8 cellular contexts compared by ENCODE assay signal in genomic region chr3:197186887-197187588, GRCh38.
DNase-seq lines count a peak whose midpoint lies in the region; ATAC-seq and TF ChIP-seq lines count a peak whose summit lies in the region.

No MANE protein-coding gene starts in this region.

- intact Hi-C loops in posterior vena cava (cut with DNase I): loop anchor here (10.0 kb wide), 1 partner anchor 182 kb away; no protein-coding TSS in a partner anchor

- no peaks in the 10 kb centered on the region for H3K27me3 Mint-ChIP-seq in naive B cell

- no peaks in the 10 kb centered on the region for H3K9me3 Mint-ChIP-seq in naive B cell

- H3K36me3 Mint-ChIP-seq in naive B cell: peaks cover 0 to 4% of the 10 kb centered on the region in 2 donors

- DNase-seq in DMS79 treated with DMSO at 0.1 percent for 48 hours (lab: John Stamatoyannopoulos, UW) (peak; percentile 87), NCI-H1417 treated with DMSO at 0.1 percent for 48 hours (lab: John Stamatoyannopoulos, UW) (peak; percentile 53), epidermal melanocyte (ENCODE audit: insufficient read length, low spot score) (peak; percentile 20), naive B cell (peak; percentile 41), posterior vena cava (ENCODE audit: low spot score) (no peak)

- H3K4me1 Mint-ChIP-seq in naive B cell: peaks cover 0 to 7% (median 0%) of the 10 kb centered on the region in 3 donors

- peak overlapping the region in 1 of 6 donors; percentile 44 for H3K27ac Mint-ChIP-seq in naive B cell

- no peak overlapping the region for H3K4me3 Mint-ChIP-seq in naive B cell

- ATAC-seq in GM21381 (IDR thresholded peaks at IDR 0.05; ENCODE audit: unreplicated experiment) (peak; percentile 70), SK-N-SH treated with all-trans-retinoic acid at 6 μM for 48 hours (peak; percentile 89), naive B cell (ENCODE audit: low read depth in 2 of 2) (peak; percentile 76 to 81), HG02970 (IDR thresholded peaks at IDR 0.05; ENCODE audit: low FRiP score, unreplicated experiment) (no peak)

TF ChIP-seq in SK-N-SH treated with all-trans-retinoic acid at 6 μM for 48 hours, 23 proteins besides CTCF, POLR2A, EP300 and RAD21:
- TF ChIP-seq, protein P1, sequence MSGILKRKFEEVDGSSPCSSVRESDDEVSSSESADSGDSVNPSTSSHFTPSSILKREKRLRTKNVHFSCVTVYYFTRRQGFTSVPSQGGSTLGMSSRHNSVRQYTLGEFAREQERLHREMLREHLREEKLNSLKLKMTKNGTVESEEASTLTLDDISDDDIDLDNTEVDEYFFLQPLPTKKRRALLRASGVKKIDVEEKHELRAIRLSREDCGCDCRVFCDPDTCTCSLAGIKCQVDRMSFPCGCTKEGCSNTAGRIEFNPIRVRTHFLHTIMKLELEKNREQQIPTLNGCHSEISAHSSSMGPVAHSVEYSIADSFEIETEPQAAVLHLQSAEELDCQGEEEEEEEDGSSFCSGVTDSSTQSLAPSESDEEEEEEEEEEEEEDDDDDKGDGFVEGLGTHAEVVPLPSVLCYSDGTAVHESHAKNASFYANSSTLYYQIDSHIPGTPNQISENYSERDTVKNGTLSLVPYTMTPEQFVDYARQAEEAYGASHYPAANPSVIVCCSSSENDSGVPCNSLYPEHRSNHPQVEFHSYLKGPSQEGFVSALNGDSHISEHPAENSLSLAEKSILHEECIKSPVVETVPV (CRISPR knock-in tag; IDR thresholded peaks at IDR 0.05): no peak
- TF ChIP-seq CSDC2 (CRISPR knock-in tag; IDR thresholded peaks at IDR 0.05): no peak
- TF ChIP-seq ARNTL (CRISPR knock-in tag; IDR thresholded peaks at IDR 0.05; ENCODE audit: borderline replicate concordance, low read depth): no peak
